In genomic region chr17:66786101-66786500, GRCh38 we compare ENCODE assay signal across 19 cellular contexts. TPM values are rescaled to one million over a fixed set of nuclear protein-coding genes. Genes with fewer than 3 reads are reported as not detected.
DNase-seq lines count a peak whose midpoint lies in the region; ATAC-seq and TF ChIP-seq lines count a peak whose summit lies in the region.
"Had no signal": no experiment of that assay in that cellular context is flagged by ENCODE, and none has a peak within 500 bp of the region (broad histone marks: within the 10 kb centered on the region; RNA-seq: fewer than 3 reads in every experiment).

No MANE protein-coding gene starts in this region.

- no peak overlapping the region for H3K4me3 ChIP-seq in BLaER1
- peak overlapping the region; percentile 36 for H3K4me3 ChIP-seq in DOHH2 (ENCODE audit: low read length)
- H3K4me3 ChIP-seq in OCI-LY1 (ENCODE audit: low read depth, low read length, poor library complexity, severe bottlenecking), result no peak overlapping the region
- H3K4me3 ChIP-seq: A549 had no signal

- peak overlapping the region; percentile 89 for H3K27ac ChIP-seq in BLaER1
- H3K27ac ChIP-seq in DOHH2 (ENCODE audit: low read depth, low read length), result peak overlapping the region; percentile 67
- H3K27ac ChIP-seq in OCI-LY1 (ENCODE audit: low read depth, low read length, poor library complexity, severe bottlenecking), result peak overlapping the region; percentile 58
- no peak overlapping the region for H3K27ac ChIP-seq in caudate nucleus (ENCODE audit: low read depth, low read length)
- H3K27ac ChIP-seq: A549 had no signal

- no peak for ATAC-seq in left colon
- ATAC-seq: A549; CD8-positive, alpha-beta T cell; PC-3 had no signal

- no peaks in the 10 kb centered on the region for H4K20me1 ChIP-seq in BLaER1
- H4K20me1 ChIP-seq in DOHH2 (ENCODE audit: control insufficient read depth, insufficient read depth, low read depth, low read length), result no peaks in the 10 kb centered on the region
- no peaks in the 10 kb centered on the region for H4K20me1 ChIP-seq in OCI-LY1 (ENCODE audit: insufficient read depth, low read length)

- no peaks in the 10 kb centered on the region for H3K27me3 ChIP-seq in BLaER1
- no peaks in the 10 kb centered on the region for H3K27me3 ChIP-seq in DOHH2 (ENCODE audit: control insufficient read depth, low read length)
- H3K27me3 ChIP-seq in OCI-LY1 (ENCODE audit: insufficient read depth, low read length), result no peaks in the 10 kb centered on the region

- no peaks in the 10 kb centered on the region for H3K36me3 ChIP-seq in BLaER1
- peaks cover 7% of the 10 kb centered on the region for H3K36me3 ChIP-seq in DOHH2 (ENCODE audit: control insufficient read depth, low read length)
- no peaks in the 10 kb centered on the region; the same call in 1 of the 2 replicates for H3K36me3 ChIP-seq in OCI-LY1 (ENCODE audit: insufficient read depth, low read length)

- no peak overlapping the region for H2AFZ ChIP-seq in OCI-LY1 (ENCODE audit: low read length)

- H3F3A ChIP-seq in DOHH2 (ENCODE audit: control insufficient read depth, insufficient read depth) (peaks cover 19% of the 10 kb centered on the region), OCI-LY1 (ENCODE audit: insufficient read depth, low read length) (no peaks in the 10 kb centered on the region)

- H3K9ac ChIP-seq in BLaER1, result peak overlapping the region; percentile 51; the same call in 1 of the 2 replicates
- no peak overlapping the region for H3K9ac ChIP-seq in OCI-LY1 (ENCODE audit: low read length)

- peak overlapping the region; percentile 84 for H3K4me2 ChIP-seq in BLaER1
- H3K4me2 ChIP-seq in DOHH2 (ENCODE audit: low read length), result peak overlapping the region; percentile 61
- no peak overlapping the region for H3K4me2 ChIP-seq in OCI-LY1 (ENCODE audit: low read length)
- H3K4me2 ChIP-seq: A549 had no signal

- DNase-seq in germinal center (ENCODE audit: low spot score) (peak; percentile 64), NCI-H2107 treated with DMSO at 0.1 percent for 48 hours (lab: John Stamatoyannopoulos, UW; ENCODE audit: unreplicated experiment) (no peak), left colon (no peak), caudate nucleus (lab: John Stamatoyannopoulos, UW) (no peak)
- DNase-seq: Calu3; CD8-positive, alpha-beta T cell; DMS53; NCI-H1105 treated with DMSO at 0.1 percent for 48 hours; NCI-H187; NCI-H345; NCI-H524 treated with DMSO at 0.1 percent for 48 hours; PC-3; RPMI8226; SHP77 treated with DMSO at 0.1 percent for 48 hours had no signal

- TF ChIP-seq CTCF in DOHH2 (IDR thresholded peaks at IDR 0.05; ENCODE audit: low read depth, low read length, poor library complexity, severe bottlenecking) (no peak), OCI-LY1 (IDR thresholded peaks at IDR 0.05; ENCODE audit: low read length) (no peak)

- H3K9me3 ChIP-seq in BLaER1 (no peaks in the 10 kb centered on the region), DOHH2 (ENCODE audit: control insufficient read depth, insufficient read depth, low read length) (no peaks in the 10 kb centered on the region), OCI-LY1 (ENCODE audit: low read length) (no peaks in the 10 kb centered on the region)
- H3K9me3 ChIP-seq: A549 had no signal

- H3K79me2 ChIP-seq in DOHH2 (ENCODE audit: control insufficient read depth, low read length) (no peaks in the 10 kb centered on the region), OCI-LY1 (ENCODE audit: insufficient read depth, low read length) (no peaks in the 10 kb centered on the region)

- H3K4me1 ChIP-seq in BLaER1 (peaks cover 99% of the 10 kb centered on the region), DOHH2 (ENCODE audit: control insufficient read depth, low read length) (peaks cover 82% of the 10 kb centered on the region), OCI-LY1 (ENCODE audit: insufficient read depth, low read length, severe bottlenecking) (peaks cover 38% of the 10 kb centered on the region)
- H3K4me1 ChIP-seq: A549 had no signal

- intact Hi-C loops in left colon (cut with DNase I, micrococcal nuclease), result no loop called here

- H3K9me2 ChIP-seq in DOHH2 (replicated peaks; ENCODE audit: control insufficient read depth, low read length), result no peaks in the 10 kb centered on the region
- no peaks in the 10 kb centered on the region for H3K9me2 ChIP-seq in OCI-LY1 (ENCODE audit: low read depth, low read length)

RNA-seq across cellular contexts. Expression of gene CACNG5, which starts 48.8 kb away (rescaled TPM):
- total RNA-seq in left colon, result not detected
- total RNA-seq: Calu3; CD8-positive, alpha-beta T cell; H4; PC-3 had no signal
